ENCODE assay signal across 18 cellular contexts in genomic region chr1:1625824-1626206, GRCh38. TPM values are rescaled to one million over a fixed set of nuclear protein-coding genes. Genes with fewer than 3 reads are reported as not detected.
"Had no signal": no experiment of that assay in that cellular context is flagged by ENCODE, and none has a peak within 500 bp of the region (broad histone marks: within the 10 kb centered on the region; RNA-seq: fewer than 3 reads in every experiment).

No MANE protein-coding gene starts in this region.

- H3K27ac Mint-ChIP-seq: activated naive CD8-positive, alpha-beta T cell treated with anti-CD3 and anti-CD28 coated beads for 36 hours; stimulated activated naive CD8-positive, alpha-beta T cell treated with anti-CD3 and anti-CD28 coated beads, Interleukin-15, amount 100 ng/mL, for 72 hours had no signal

- H3K36me3 ChIP-seq: breast epithelium, ovary, prostate gland had no signal

- H3K27me3 ChIP-seq: ovary had no signal

- H3K27ac ChIP-seq: breast epithelium, left lung, ovary, prostate gland, tibial artery had no signal

- H3K4me3 ChIP-seq: breast epithelium, left lung, ovary, prostate gland, tibial artery had no signal

- H3K9me3 ChIP-seq: breast epithelium, left lung, ovary, prostate gland, tibial artery had no signal

- DNase-seq: activated CD4-positive, alpha-beta T cell treated with anti-CD3 and anti-CD28 coated beads, Interleukin-2, amount 50 U/mL, for 1 hour; activated naive CD4-positive, alpha-beta T cell treated with Interleukin-2 at 50 U/mL for 16 hours; activated naive CD8-positive, alpha-beta T cell treated with anti-CD3 and anti-CD28 coated beads for 36 hours; cortex of kidney; immature natural killer cell; mammary epithelial cell; midbrain; natural killer cell; stimulated activated CD4-positive, alpha-beta T cell treated with anti-CD3 and anti-CD28 coated beads, Interleukin-12 subunit alpha, Interleukin-12 subunit beta, amount 100 ng/mL, for 4 hours; stimulated activated CD4-positive, alpha-beta T cell treated with anti-CD3 and anti-CD28 coated beads, Interleukin-4, amount 100 ng/mL, for 4 hours; stimulated activated naive CD8-positive, alpha-beta T cell treated with anti-CD3 and anti-CD28 coated beads, Interleukin-15, amount 100 ng/mL, for 72 hours had no signal

- H3K9me3 Mint-ChIP-seq: activated naive CD8-positive, alpha-beta T cell treated with anti-CD3 and anti-CD28 coated beads for 36 hours; natural killer cell; stimulated activated naive CD8-positive, alpha-beta T cell treated with anti-CD3 and anti-CD28 coated beads, Interleukin-15, amount 100 ng/mL, for 72 hours had no signal

- H3K4me3 Mint-ChIP-seq: activated naive CD8-positive, alpha-beta T cell treated with anti-CD3 and anti-CD28 coated beads for 36 hours; immature natural killer cell; natural killer cell; stimulated activated naive CD8-positive, alpha-beta T cell treated with anti-CD3 and anti-CD28 coated beads, Interleukin-15, amount 100 ng/mL, for 72 hours had no signal

- H3K36me3 Mint-ChIP-seq: immature natural killer cell, natural killer cell had no signal

- H3K4me1 ChIP-seq: breast epithelium, prostate gland had no signal

- ATAC-seq: activated CD4-positive, CD25-positive, alpha-beta regulatory T cell treated with anti-CD3 and anti-CD28 coated beads, Interleukin-2, amount 50 U/mL, for 24 hours; left lung; natural killer cell; stimulated activated naive CD8-positive, alpha-beta T cell treated with anti-CD3 and anti-CD28 coated beads, Interleukin-15, amount 100 ng/mL, for 72 hours had no signal

RNA-seq across cellular contexts. Expression of gene MMP23B, which starts 6.2 kb away (rescaled TPM):
- polyA plus RNA-seq: mammary epithelial cell had no signal

RNA-seq across cellular contexts. Expression of gene FNDC10, which starts 25.9 kb away (rescaled TPM):
- total RNA-seq: skeletal muscle tissue had no signal
